8 cellular contexts compared by ENCODE assay signal in genomic region chr11:65871811-65872548, GRCh38. TPM values are rescaled to one million over a fixed set of nuclear protein-coding genes. Genes with fewer than 3 reads are reported as not detected.
DNase-seq lines count a peak whose midpoint lies in the region; ATAC-seq, FAIRE-seq and TF ChIP-seq lines count a peak whose summit lies in the region.

No MANE protein-coding gene starts in this region.

- H2BK120ac ChIP-seq in H1 (replicated peaks; ENCODE audit: low read depth, low read length), result no peak overlapping the region

- H3K9me3 ChIP-seq in H1 (ENCODE audit: insufficient read depth in 2 of 2, low read depth in 1 of 2, low read length in 1 of 2) (no peaks in the 10 kb centered on the region), muscle layer of colon (ENCODE audit: low read length) (no peaks in the 10 kb centered on the region), aorta (ENCODE audit: control insufficient read depth, low read length) (no peaks in the 10 kb centered on the region)

- H3K18ac ChIP-seq in H1 (ENCODE audit: extremely low read depth, low read length), result no peak overlapping the region

- no peak for FAIRE-seq in H1 (lab: Jason Lieb, UNC)

- H2BK15ac ChIP-seq in H1 (ENCODE audit: low read length), result no peak overlapping the region

- H3K4me2 ChIP-seq in H1 (ENCODE audit: insufficient read depth in 1 of 2, low read depth in 2 of 2, low read length in 2 of 2), result peak overlapping the region; percentile 83 to 84

- H3K9ac ChIP-seq in H1 (replicated peaks in 1 of 4; ENCODE audit: extremely low read depth in 1 of 4, low read depth in 3 of 4, low read length in 3 of 4) (no peak overlapping the region), muscle layer of colon (ENCODE audit: low read length) (peak overlapping the region; percentile 76)

- no peak for TF ChIP-seq EP300 in H1 (IDR thresholded peaks at IDR 0.05; ENCODE audit: borderline replicate concordance in 1 of 2, low read depth in 2 of 2, low read length in 2 of 2)

- no peak overlapping the region; the same call in 1 of the 2 replicates for H2AFZ ChIP-seq in H1 (ENCODE audit: low read length)

- peaks cover 0 to 2% of the 10 kb centered on the region in 2 experiments for H4K20me1 ChIP-seq in H1 (replicated peaks in 1 of 2; ENCODE audit: control insufficient read depth in 1 of 2, insufficient read depth in 2 of 2, low read length in 2 of 2)

- peaks cover 9% of the 10 kb centered on the region; the same call in 1 of the 2 replicates for H3K23me2 ChIP-seq in H1 (ENCODE audit: low read depth, low read length)

- H4K8ac ChIP-seq in H1 (ENCODE audit: extremely low read depth, insufficient read depth, low read length), result 0 out of 2 replicates have a peak overlapping the region, but pooled peaks have one; percentile 11

- no peak overlapping the region for H2BK5ac ChIP-seq in H1 (ENCODE audit: low read depth, low read length)

- H3K27me3 ChIP-seq in H1 (replicated peaks in 1 of 4; ENCODE audit: control insufficient read depth in 3 of 4, extremely low read depth in 1 of 4, insufficient read depth in 3 of 4, low read length in 3 of 4), result peaks cover 0 to 35% (median 15%) of the 10 kb centered on the region in 4 experiments; a peak in 4 of 7 replicates
- H3K27me3 ChIP-seq in muscle layer of colon (ENCODE audit: control insufficient read depth in 1 of 2, insufficient read depth in 2 of 2, low read length in 2 of 2), result no peaks in the 10 kb centered on the region
- H3K27me3 ChIP-seq in aorta (ENCODE audit: control insufficient read depth in 1 of 2, insufficient read depth in 2 of 2, low read length in 1 of 2), result no peaks in the 10 kb centered on the region

- H2AK5ac ChIP-seq in H1 (ENCODE audit: low read depth, low read length), result peak overlapping the region; percentile 40; the same call in 1 of the 2 replicates

- H3K27ac ChIP-seq in H1 (ENCODE audit: low read depth, low read length) (no peak overlapping the region), muscle layer of colon (ENCODE audit: low read depth, low read length) (peak overlapping the region; percentile 79), aorta (ENCODE audit: low read depth in 1 of 2, low read length in 2 of 2) (peak overlapping the region; percentile 6 to 90)

- POLR2A ChIA-PET in H1 (lab: Charles Lee; ENCODE audit: partially characterized antibody), result interaction anchor here (0.8 to 39.7 kb wide), 4 partner anchors 3 to 46 kb away, joined by 3 to 1071 read pairs (median 538); partner anchors contain the start of genes CCDC85B, CFL1, CTSW and EFEMP2

- no peak overlapping the region for H4K5ac ChIP-seq in H1 (ENCODE audit: insufficient read length, low read depth, low read length)

- H3K4me3 ChIP-seq in H1 (ENCODE audit: extremely low read depth in 1 of 4, insufficient read depth in 2 of 4, low read depth in 3 of 4, low read length in 4 of 4), result peak overlapping the region in 3 of 4 experiments; percentile 26 to 77 (median 49); a peak in 6 of 8 replicates
- peak overlapping the region; percentile 59 to 63 for H3K4me3 ChIP-seq in muscle layer of colon (ENCODE audit: low read depth in 1 of 2, low read length in 2 of 2)
- H3K4me3 ChIP-seq in aorta (ENCODE audit: low read length in 2 of 2), result peak overlapping the region; percentile 70 to 78

- no peaks in the 10 kb centered on the region; the same call in 1 of the 2 replicates for H3K79me1 ChIP-seq in H1 (ENCODE audit: low read depth, low read length)

- CTCF ChIA-PET in H1 (lab: Charles Lee; ENCODE audit: partially characterized antibody), result interaction anchor here (0.6 to 8.9 kb wide), 19 partner anchors 8 to 190 kb away, joined by 3 to 210 read pairs (median 3); partner anchors contain the start of genes CCDC85B, CFL1, CTSW and FIBP

- ATAC-seq in Right ventricle myocardium inferior, result peak; percentile 1
- peak; percentile 1 for ATAC-seq in aorta (ENCODE audit: low FRiP score)
- no peak for ATAC-seq in GM18870 (IDR thresholded peaks at IDR 0.05; ENCODE audit: unreplicated experiment)

- H3K4ac ChIP-seq in H1 (replicated peaks; ENCODE audit: insufficient read length, low read depth, low read length), result no peak overlapping the region

- WGBS in H1 (ENCODE audit: extremely low coverage in 1 of 2, insufficient coverage in 1 of 2, insufficient read length in 1 of 2, insufficient replicate concordance in 2 of 2, low coverage in 1 of 2, low lambda C conversion rate in 2 of 2, missing lambda C conversion rate in 1 of 2), 2 experiments, result 54% methylated on average over 15 of the region's 26 CpGs; no CpG with 5 or more reads in 1 of the 2 experiments
- 4 to 6% methylated on average over 26 of the region's 26 CpGs for WGBS in aorta, 2 donors

- peak; percentile 45 for DNase-seq in Right ventricle myocardium inferior (ENCODE audit: missing footprints)
- DNase-seq in cardiac septum (ENCODE audit: low spot score), result no peak
- DNase-seq in H1 (ENCODE audit: low read depth in 1 of 2, low spot score in 2 of 2), result peak in 1 of 2 experiments; percentile 70
- DNase-seq in aorta, result peak in 1 of 2 donors; percentile 51
- DNase-seq in DMS79 treated with DMSO at 0.1 percent for 48 hours (lab: John Stamatoyannopoulos, UW), result no peak
- DNase-seq in HPDE6-E6E7 (ENCODE audit: extremely low spot score), result no peak

- no peak overlapping the region for H3K23ac ChIP-seq in H1 (ENCODE audit: insufficient read length)

- H3K36me3 ChIP-seq in H1 (ENCODE audit: control insufficient read depth in 2 of 4, insufficient read depth in 4 of 4, low read length in 3 of 4), result no peaks in the 10 kb centered on the region
- H3K36me3 ChIP-seq in muscle layer of colon (ENCODE audit: insufficient read depth, low read length), result peaks cover 37% of the 10 kb centered on the region
- no peaks in the 10 kb centered on the region for H3K36me3 ChIP-seq in aorta (ENCODE audit: control insufficient read depth in 1 of 2, insufficient read depth in 2 of 2, low read length in 1 of 2)

- TF ChIP-seq CTCF in H1 (IDR thresholded peaks at IDR 0.05; ENCODE audit: control extremely low read depth in 1 of 3, insufficient read depth in 1 of 3, low read depth in 1 of 3, low read length in 3 of 3), result peak in 2 of 3 experiments; percentile 13; a peak in 2 of 4 replicates

- H2BK12ac ChIP-seq in H1 (ENCODE audit: low read depth, low read length), result no peak overlapping the region

- 0 out of 4 replicates have a peak, but pooled peaks of 1 of the 2 experiments have one; percentile 3 for TF ChIP-seq RAD21 in H1 (IDR thresholded peaks at IDR 0.05 in 1 of 2, conservative IDR thresholded peaks at IDR 0.05 in 1 of 2; ENCODE audit: low read depth in 2 of 2, low read length in 2 of 2)

- TF ChIP-seq POLR2A in H1 (IDR thresholded peaks at IDR 0.05; ENCODE audit: control extremely low read depth in 1 of 2, low read depth in 2 of 2, low read length in 2 of 2), result no peak

- no peak overlapping the region for H2BK20ac ChIP-seq in H1 (ENCODE audit: low read length)

- H3K14ac ChIP-seq in H1 (ENCODE audit: insufficient read length), result no peak overlapping the region

- H3K4me1 ChIP-seq in H1 (replicated peaks in 1 of 4; ENCODE audit: control insufficient read depth in 3 of 4, insufficient read depth in 4 of 4, low read length in 3 of 4), result peaks cover 0 to 10% (median 3%) of the 10 kb centered on the region in 4 experiments; a peak in 5 of 7 replicates
- H3K4me1 ChIP-seq in muscle layer of colon (ENCODE audit: insufficient read depth, low read length), result peaks cover 31% of the 10 kb centered on the region
- no peaks in the 10 kb centered on the region for H3K4me1 ChIP-seq in aorta (ENCODE audit: control insufficient read depth in 1 of 2, insufficient read depth in 2 of 2, low read length in 2 of 2)

- H3K79me2 ChIP-seq in H1 (ENCODE audit: control insufficient read depth in 1 of 2, insufficient read depth in 2 of 2, low read length in 2 of 2), result no peaks in the 10 kb centered on the region

- H4K91ac ChIP-seq in H1 (replicated peaks; ENCODE audit: insufficient read length, low read length), result peak overlapping the region; percentile 65

- intact Hi-C loops in Right ventricle myocardium inferior (cut with DNase I), result no loop called here
- intact Hi-C loops in cardiac septum (cut with DNase I), result loop anchor here (2.0 kb wide), 1 partner anchor 17 kb away; the partner anchor contains the start of gene FIBP
- intact Hi-C loops in aorta (cut with DNase I), result no loop called here

- H3K56ac ChIP-seq in H1 (replicated peaks; ENCODE audit: insufficient read length, low read depth, low read length), result no peak overlapping the region

RNA-seq across cellular contexts. Expression of gene EFEMP2, which starts 0.6 kb away (rescaled TPM):
- total RNA-seq in Right ventricle myocardium inferior (83.1 TPM), cardiac septum (118 TPM), aorta (100 to 1,000 TPM; 139 to 185 TPM)
- 8.8 and 9.7 TPM in 2 replicates for total RNA-seq in H1 (2021; fragmentation: NEBNext Ultra II Directional; extraction: Animal tissue kit (Norgen Biotek cat#: 25700))
- polyA plus RNA-seq in H1 (2011; rRNA removed) (17.2 and 24.2 TPM in 2 replicates), aorta (100 to 1,000 TPM; 136 to 224 TPM)
- 16.2 TPM for polyA plus RNA-seq in H1 (2011; cell fraction: cytosol; rRNA removed)
- 54.9 TPM for polyA plus RNA-seq in H1 (2011; cell fraction: nucleus; rRNA removed)
- 6.4 to 12.6 TPM (median 9.4 TPM) in 4 replicates for polyA plus RNA-seq in H1 (2012, experiment 1 of 2)
- 8.4 TPM for polyA plus RNA-seq in H1 (2012, experiment 2 of 2)
- polyA plus RNA-seq in H1 (2013, experiment 1 of 2), result 14.8 TPM
- 14.3 TPM for polyA plus RNA-seq in H1 (2013, experiment 2 of 2)
- polyA minus RNA-seq in H1 (2011; rRNA and poly(A)+ RNA removed), result 5.3 and 6.1 TPM in 2 replicates
- polyA minus RNA-seq in H1 (2011; cell fraction: cytosol; rRNA and poly(A)+ RNA removed), result 5.7 TPM
- polyA minus RNA-seq in H1 (2011; cell fraction: nucleus; rRNA and poly(A)+ RNA removed), result 17.4 TPM

RNA-seq across cellular contexts. Expression of gene CTSW, which starts 7.7 kb away (rescaled TPM):
- total RNA-seq in Right ventricle myocardium inferior, result 1.1 TPM
- 0.83 TPM for total RNA-seq in cardiac septum
- total RNA-seq in H1 (2021; fragmentation: NEBNext Ultra II Directional; extraction: Animal tissue kit (Norgen Biotek cat#: 25700)), result not detected in 2 replicates
- not detected in 2 replicates for polyA plus RNA-seq in H1 (2011; rRNA removed)
- polyA plus RNA-seq in H1 (2011; cell fraction: cytosol; rRNA removed), result not detected
- polyA plus RNA-seq in H1 (2011; cell fraction: nucleus; rRNA removed), result not detected
- polyA plus RNA-seq in H1 (2012, experiment 1 of 2), result not detected in 4 replicates
- polyA plus RNA-seq in H1 (2012, experiment 2 of 2), result not detected
- polyA plus RNA-seq in H1 (2013, experiment 1 of 2), result not detected
- polyA plus RNA-seq in H1 (2013, experiment 2 of 2), result not detected
- polyA minus RNA-seq in H1 (2011; rRNA and poly(A)+ RNA removed), result not detected in 2 replicates
- not detected for polyA minus RNA-seq in H1 (2011; cell fraction: cytosol; rRNA and poly(A)+ RNA removed)
- polyA minus RNA-seq in H1 (2011; cell fraction: nucleus; rRNA and poly(A)+ RNA removed), result not detected
- total RNA-seq in aorta, result 1 to 10 TPM; 1.8 to 3.9 TPM
- 1 to 10 TPM; 1.8 to 2.9 TPM for polyA plus RNA-seq in aorta

RNA-seq across cellular contexts. Expression of gene MUS81, which starts 11.7 kb away (rescaled TPM):
- total RNA-seq in Right ventricle myocardium inferior, result 35.5 TPM
- 37.6 TPM for total RNA-seq in cardiac septum
- total RNA-seq in H1 (2021; fragmentation: NEBNext Ultra II Directional; extraction: Animal tissue kit (Norgen Biotek cat#: 25700)), result 30.2 and 36.0 TPM in 2 replicates
- 31.5 and 44.1 TPM in 2 replicates for polyA plus RNA-seq in H1 (2011; rRNA removed)
- 41.8 TPM for polyA plus RNA-seq in H1 (2011; cell fraction: cytosol; rRNA removed)
- 222 TPM for polyA plus RNA-seq in H1 (2011; cell fraction: nucleus; rRNA removed)
- 30.7 to 47.5 TPM (median 37.9 TPM) in 4 replicates for polyA plus RNA-seq in H1 (2012, experiment 1 of 2)
- polyA plus RNA-seq in H1 (2012, experiment 2 of 2), result 39.0 TPM
- polyA plus RNA-seq in H1 (2013, experiment 1 of 2), result 35.0 TPM
- polyA plus RNA-seq in H1 (2013, experiment 2 of 2), result 32.2 TPM
- 13.3 and 24.3 TPM in 2 replicates for polyA minus RNA-seq in H1 (2011; rRNA and poly(A)+ RNA removed)
- polyA minus RNA-seq in H1 (2011; cell fraction: cytosol; rRNA and poly(A)+ RNA removed), result 23.6 TPM
- 60.4 TPM for polyA minus RNA-seq in H1 (2011; cell fraction: nucleus; rRNA and poly(A)+ RNA removed)
- total RNA-seq in aorta, result 10 to 100 TPM; 60.7 to 63.1 TPM
- polyA plus RNA-seq in aorta, result 100 to 1,000 TPM in 1 of 2 donors, 10 to 100 TPM in 1; 40.7 to 102 TPM

RNA-seq across cellular contexts. Expression of gene CFL1, which starts 14.0 kb away (rescaled TPM):
- total RNA-seq in Right ventricle myocardium inferior (386 TPM), cardiac septum (434 TPM), aorta (100 to 1,000 TPM; 563 to 812 TPM)
- 1,252 and 1,270 TPM in 2 replicates for total RNA-seq in H1 (2021; fragmentation: NEBNext Ultra II Directional; extraction: Animal tissue kit (Norgen Biotek cat#: 25700))
- polyA plus RNA-seq in H1 (2011; rRNA removed) (1,365 and 1,809 TPM in 2 replicates), aorta (100 to 1,000 TPM; 571 to 688 TPM)
- polyA plus RNA-seq in H1 (2011; cell fraction: cytosol; rRNA removed), result 1,336 TPM
- polyA plus RNA-seq in H1 (2011; cell fraction: nucleus; rRNA removed), result 788 TPM
- 1,064 to 1,459 TPM (median 1,329 TPM) in 4 replicates for polyA plus RNA-seq in H1 (2012, experiment 1 of 2)
- polyA plus RNA-seq in H1 (2012, experiment 2 of 2), result 1,254 TPM
- 989 TPM for polyA plus RNA-seq in H1 (2013, experiment 1 of 2)
- 932 TPM for polyA plus RNA-seq in H1 (2013, experiment 2 of 2)
- 1,332 and 1,357 TPM in 2 replicates for polyA minus RNA-seq in H1 (2011; rRNA and poly(A)+ RNA removed)
- polyA minus RNA-seq in H1 (2011; cell fraction: cytosol; rRNA and poly(A)+ RNA removed), result 622 TPM
- polyA minus RNA-seq in H1 (2011; cell fraction: nucleus; rRNA and poly(A)+ RNA removed), result 426 TPM

RNA-seq across cellular contexts. Expression of gene FIBP, which starts 16.3 kb away (rescaled TPM):
- total RNA-seq in Right ventricle myocardium inferior (44.7 TPM), cardiac septum (62.6 TPM), aorta (10 to 100 TPM; 40.2 to 47.7 TPM)
- total RNA-seq in H1 (2021; fragmentation: NEBNext Ultra II Directional; extraction: Animal tissue kit (Norgen Biotek cat#: 25700)), result 74.3 and 79.9 TPM in 2 replicates
- polyA plus RNA-seq in H1 (2011; rRNA removed) (173 and 184 TPM in 2 replicates), aorta (10 to 100 TPM; 57.2 to 73.1 TPM)
- polyA plus RNA-seq in H1 (2011; cell fraction: cytosol; rRNA removed), result 127 TPM
- 233 TPM for polyA plus RNA-seq in H1 (2011; cell fraction: nucleus; rRNA removed)
- 82.7 to 114 TPM (median 111 TPM) in 4 replicates for polyA plus RNA-seq in H1 (2012, experiment 1 of 2)
- 151 TPM for polyA plus RNA-seq in H1 (2012, experiment 2 of 2)
- polyA plus RNA-seq in H1 (2013, experiment 1 of 2), result 79.7 TPM
- polyA plus RNA-seq in H1 (2013, experiment 2 of 2), result 83.5 TPM
- polyA minus RNA-seq in H1 (2011; rRNA and poly(A)+ RNA removed), result 87.2 and 105 TPM in 2 replicates
- 89.1 TPM for polyA minus RNA-seq in H1 (2011; cell fraction: cytosol; rRNA and poly(A)+ RNA removed)
- 101 TPM for polyA minus RNA-seq in H1 (2011; cell fraction: nucleus; rRNA and poly(A)+ RNA removed)
